ENCODE assay signal across 11 cellular contexts in the genomic region with DNA sequence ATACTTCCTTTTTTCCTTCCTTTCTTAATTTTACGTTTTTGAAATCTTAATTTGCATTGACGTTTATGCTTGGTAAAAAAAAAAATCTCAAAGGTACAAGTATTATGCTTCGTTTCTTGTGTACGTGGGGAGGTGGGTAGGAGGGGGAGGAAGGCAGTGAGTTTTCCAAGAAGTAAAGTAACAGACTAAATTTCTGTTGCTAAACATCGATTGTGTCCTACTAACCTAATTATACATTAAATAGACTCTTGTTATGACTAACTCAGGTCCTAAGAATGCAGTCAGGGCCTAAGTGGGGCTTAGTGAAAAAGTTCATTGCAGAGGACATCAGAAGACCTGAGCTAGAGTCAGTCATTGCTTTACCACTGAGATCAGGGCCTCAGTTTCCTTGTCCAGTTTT. TPM values are rescaled to one million over a fixed set of nuclear protein-coding genes. Genes with fewer than 3 reads are reported as not detected.
A peak's percentile ranks its signal among the peaks of the same experiment; 100 is the strongest.
DNase-seq lines count a peak whose midpoint lies in the region; ATAC-seq and TF ChIP-seq lines count a peak whose summit lies in the region.
"Had no signal": no experiment of that assay in that cellular context is flagged by ENCODE, and none has a peak within 500 bp of the region (broad histone marks: within the 10 kb centered on the region; RNA-seq: fewer than 3 reads in every experiment).

No MANE protein-coding gene starts in this region.

- peaks cover 0 to 15% (median 0%) of the 10 kb centered on the region in 5 donors for H3K36me3 Mint-ChIP-seq in naive thymus-derived CD4-positive, alpha-beta T cell

- peak overlapping the region; percentile 29 to 78 (median 62) for H3K4me3 Mint-ChIP-seq in naive thymus-derived CD4-positive, alpha-beta T cell
- H3K4me3 Mint-ChIP-seq: neural crest cell had no signal

- peaks cover 100% of the 10 kb centered on the region for H3K79me2 ChIP-seq in SK-N-SH (ENCODE audit: insufficient read depth)

- peak overlapping the region; percentile 49; the same call in 1 of the 2 replicates for H3K4me2 ChIP-seq in SK-N-SH

- H3F3A ChIP-seq in SK-N-SH (replicated peaks; ENCODE audit: insufficient read depth): peaks cover 22% of the 10 kb centered on the region

- H3K9me3 ChIP-seq in HEK293 (ENCODE audit: control insufficient read depth, insufficient read depth, low read depth, low read length) (no peaks in the 10 kb centered on the region), SK-N-SH (no peaks in the 10 kb centered on the region), Peyer's patch (no peaks in the 10 kb centered on the region)
- no peaks in the 10 kb centered on the region for H3K9me3 ChIP-seq in naive thymus-derived CD4-positive, alpha-beta T cell (ENCODE audit: control insufficient read depth in 2 of 3, low read length in 3 of 3)

- peaks cover 65 to 91% (median 84%) of the 10 kb centered on the region in 7 donors for H3K4me1 Mint-ChIP-seq in naive thymus-derived CD4-positive, alpha-beta T cell
- H3K4me1 Mint-ChIP-seq: neural crest cell had no signal

- CTCF ChIA-PET in HEK293 (lab: Yijun Ruan, JAX) (no interaction called here), SK-N-SH (lab: Yijun Ruan, JAX) (interaction anchor here (1.6 kb wide), 1 partner anchor 18 kb away, joined by 3 read pairs; the partner anchor contains the start of gene NEK7)
- CTCF ChIA-PET in naive thymus-derived CD4-positive, alpha-beta T cell (lab: Charles Lee): no interaction called here

- TF ChIP-seq POLR2A in Peyer's patch (IDR thresholded peaks at IDR 0.05): no peak

- H3K4me3 ChIP-seq in HEK293 (ENCODE audit: low read depth, low read length) (no peak overlapping the region), SK-N-SH (ENCODE audit: low read depth in 2 of 2, low read length in 1 of 2) (no peak overlapping the region), Peyer's patch (no peak overlapping the region)
- H3K4me3 ChIP-seq in naive thymus-derived CD4-positive, alpha-beta T cell (ENCODE audit: low read length): peak overlapping the region; percentile 16

- ATAC-seq in GM18519 (IDR thresholded peaks at IDR 0.05; ENCODE audit: low FRiP score, unreplicated experiment): peak; percentile 60
- peak; percentile 64 for ATAC-seq in naive thymus-derived CD4-positive, alpha-beta T cell
- ATAC-seq in GM21360 (IDR thresholded peaks at IDR 0.05; ENCODE audit: unreplicated experiment): no peak
- ATAC-seq in HG02571 (IDR thresholded peaks at IDR 0.05; ENCODE audit: unreplicated experiment): no peak

- H3K27ac Mint-ChIP-seq in naive thymus-derived CD4-positive, alpha-beta T cell: peak overlapping the region; percentile 65 to 94 (median 92)

- peaks cover 97% of the 10 kb centered on the region for H4K20me1 ChIP-seq in SK-N-SH (ENCODE audit: insufficient read depth)

- 42% methylated on average over 5 of the region's 5 CpGs for WGBS in SK-N-SH (ENCODE audit: low lambda C conversion rate)

- no peak for DNase-seq in SK-N-SH
- DNase-seq in naive thymus-derived CD4-positive, alpha-beta T cell: peak in 7 of 9 donors; percentile 22 to 42 (median 26)
- no peak for DNase-seq in NK-92 treated with Interleukin-12 subunit alpha and Interleukin-12 subunit beta, amount 100 ng/mL, for 24 hours (lab: John Stamatoyannopoulos, UW)
- DNase-seq in Peyer's patch: no peak
- DNase-seq: activated gamma-delta T cell, KBM-7 had no signal

- H3K9me3 Mint-ChIP-seq in naive thymus-derived CD4-positive, alpha-beta T cell: peaks cover 0 to 5% (median 0%) of the 10 kb centered on the region in 11 donors
- H3K9me3 Mint-ChIP-seq: neural crest cell had no signal

- H3K27me3 Mint-ChIP-seq in naive thymus-derived CD4-positive, alpha-beta T cell: no peaks in the 10 kb centered on the region

- H3K4me1 ChIP-seq in HEK293 (ENCODE audit: control insufficient read depth, insufficient read depth, low read length) (peaks cover 41% of the 10 kb centered on the region), SK-N-SH (ENCODE audit: control insufficient read depth in 1 of 2, insufficient read depth in 2 of 2, low read depth in 1 of 2, low read length in 1 of 2) (peaks cover 18 to 31% of the 10 kb centered on the region in 2 experiments; a peak in 3 of 4 replicates), Peyer's patch (peaks cover 0 to 29% (median 12%) of the 10 kb centered on the region in 4 donors)
- H3K4me1 ChIP-seq in naive thymus-derived CD4-positive, alpha-beta T cell (ENCODE audit: control insufficient read depth in 2 of 2, insufficient read depth in 2 of 2, low read length in 2 of 2): peaks cover 80 to 83% of the 10 kb centered on the region in 2 donors

- TF ChIP-seq EP300 in SK-N-SH (IDR thresholded peaks at IDR 0.05; ENCODE audit: borderline replicate concordance in 1 of 2, low read depth in 1 of 2, low read length in 1 of 2): no peak

- no peaks in the 10 kb centered on the region for H3K27me3 ChIP-seq in SK-N-SH (ENCODE audit: insufficient read depth)
- H3K27me3 ChIP-seq in naive thymus-derived CD4-positive, alpha-beta T cell (ENCODE audit: control insufficient read depth in 2 of 2, insufficient read depth in 2 of 2, low read length in 2 of 2): no peaks in the 10 kb centered on the region
- no peaks in the 10 kb centered on the region for H3K27me3 ChIP-seq in Peyer's patch

- intact Hi-C loops in naive thymus-derived CD4-positive, alpha-beta T cell (cut with micrococcal nuclease): loop anchor here in 1 of 2 donors (2.0 kb wide), 1 partner anchor 15 kb away; no protein-coding TSS in a partner anchor

- H3K27ac ChIP-seq in HEK293 (ENCODE audit: extremely low read depth, low read depth, low read length) (no peak overlapping the region), SK-N-SH (ENCODE audit: low read depth in 2 of 2, low read length in 1 of 2) (peak overlapping the region in 1 of 2 experiments; percentile 63; a peak in 1 of 4 replicates), Peyer's patch (peak overlapping the region in 1 of 4 donors; percentile 22)
- H3K27ac ChIP-seq in naive thymus-derived CD4-positive, alpha-beta T cell (ENCODE audit: low read depth, low read length): peak overlapping the region; percentile 59

- H3K9ac ChIP-seq in SK-N-SH: no peak overlapping the region

- TF ChIP-seq CTCF in HEK293 (tag by site-specific recombination; IDR thresholded peaks at IDR 0.05) (no peak), SK-N-SH (IDR thresholded peaks at IDR 0.05) (no peak), Peyer's patch (IDR thresholded peaks at IDR 0.05) (no peak)

- no peak for TF ChIP-seq RAD21 in SK-N-SH (IDR thresholded peaks at IDR 0.05; ENCODE audit: low read length)

- no peak overlapping the region for H2AFZ ChIP-seq in SK-N-SH (ENCODE audit: low read depth)

- POLR2A ChIA-PET in HEK293 (lab: Yijun Ruan, JAX) (no interaction called here), SK-N-SH (lab: Yijun Ruan, JAX) (interaction anchor here (0.7 kb wide), 1 partner anchor 13 kb away, joined by 3 read pairs; no protein-coding TSS in a partner anchor)
- POLR2A ChIA-PET in naive thymus-derived CD4-positive, alpha-beta T cell (lab: Charles Lee): interaction anchor here (0.6 to 14.5 kb wide), 3 partner anchors 9 to 77 kb away, joined by 3 to 150 read pairs (median 29); partner anchors contain the start of gene NEK7

- H3K9me2 ChIP-seq in SK-N-SH: no peaks in the 10 kb centered on the region

- H3K36me3 ChIP-seq in HEK293 (ENCODE audit: control insufficient read depth in 2 of 2, insufficient read depth in 1 of 2, low read length in 2 of 2) (no peaks in the 10 kb centered on the region), SK-N-SH (replicated peaks in 1 of 2; ENCODE audit: control insufficient read depth in 1 of 2, insufficient read depth in 2 of 2, low read length in 1 of 2) (peaks cover 2 to 3% of the 10 kb centered on the region in 2 experiments), Peyer's patch (no peaks in the 10 kb centered on the region)
- no peaks in the 10 kb centered on the region for H3K36me3 ChIP-seq in naive thymus-derived CD4-positive, alpha-beta T cell (ENCODE audit: control insufficient read depth in 2 of 3, insufficient read depth in 3 of 3, low read length in 3 of 3)

TF ChIP-seq in HEK293, 187 proteins besides CTCF, POLR2A, EP300 and RAD21 (continues in another document):
- TF ChIP-seq ZNF501 (tag by site-specific recombination; IDR thresholded peaks at IDR 0.05): no peak
- peak; percentile 67; the same call in 1 of the 2 replicates for TF ChIP-seq SP7 (tag by site-specific recombination; IDR thresholded peaks at IDR 0.05)
- 0 out of 2 replicates have a peak, but pooled peaks have one; percentile 31 for TF ChIP-seq ZBTB17 (tag by site-specific recombination; IDR thresholded peaks at IDR 0.05)

TF ChIP-seq in SK-N-SH, 30 proteins besides CTCF, POLR2A, EP300 and RAD21 (continues in another document):
- TF ChIP-seq SIN3A (IDR thresholded peaks at IDR 0.05; ENCODE audit: borderline replicate concordance, low read depth, low read length) (no peak), FOXJ3 (CRISPR knock-in tag; IDR thresholded peaks at IDR 0.05) (no peak), SMC3 (IDR thresholded peaks at IDR 0.05; ENCODE audit: low read depth, low read length) (no peak), TAF1 (IDR thresholded peaks at IDR 0.05; ENCODE audit: borderline replicate concordance, low read depth, low read length) (no peak), USF1 (IDR thresholded peaks at IDR 0.05; ENCODE audit: borderline replicate concordance, low read depth) (no peak), MEF2A (IDR thresholded peaks at IDR 0.05; ENCODE audit: borderline replicate concordance, low read depth) (no peak), EZH2phosphoT487 (IDR thresholded peaks at IDR 0.05; ENCODE audit: borderline replicate concordance, low read depth) (no peak), JUND (IDR thresholded peaks at IDR 0.05) (no peak), YY1 (IDR thresholded peaks at IDR 0.05; ENCODE audit: low read depth) (no peak)
- TF ChIP-seq, protein P1, sequence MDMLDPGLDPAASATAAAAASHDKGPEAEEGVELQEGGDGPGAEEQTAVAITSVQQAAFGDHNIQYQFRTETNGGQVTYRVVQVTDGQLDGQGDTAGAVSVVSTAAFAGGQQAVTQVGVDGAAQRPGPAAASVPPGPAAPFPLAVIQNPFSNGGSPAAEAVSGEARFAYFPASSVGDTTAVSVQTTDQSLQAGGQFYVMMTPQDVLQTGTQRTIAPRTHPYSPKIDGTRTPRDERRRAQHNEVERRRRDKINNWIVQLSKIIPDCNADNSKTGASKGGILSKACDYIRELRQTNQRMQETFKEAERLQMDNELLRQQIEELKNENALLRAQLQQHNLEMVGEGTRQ (IDR thresholded peaks at IDR 0.05; ENCODE audit: borderline replicate concordance, low read depth, low read length): no peak

RNA-seq across cellular contexts. Expression of gene NEK7, which starts 17.5 kb away (rescaled TPM):
- 85.8 and 146 TPM in 2 replicates for polyA plus RNA-seq in SK-N-SH (2012; rRNA removed)
- 148 and 159 TPM in 2 replicates for polyA plus RNA-seq in SK-N-SH (2012; cell fraction: cytosol; rRNA removed)
- 72.1 and 172 TPM in 2 replicates for polyA plus RNA-seq in SK-N-SH (2012; cell fraction: nucleus; rRNA removed)
- 10 to 100 TPM; 25.1 to 68.4 (median 61.3) TPM for total RNA-seq in naive thymus-derived CD4-positive, alpha-beta T cell
- polyA plus RNA-seq in naive thymus-derived CD4-positive, alpha-beta T cell: 10 to 100 TPM; 28.8 to 30.4 TPM
- 10 to 100 TPM; 62.3 to 75.1 (median 66.5) TPM for total RNA-seq in Peyer's patch

Comparison
In these comparisons a context has a peak if more than half of its experiments do, and no peak if none do; other contexts are left out.
1. ATAC-seq: peak in GM18519 (single experiment) and naive thymus-derived CD4-positive, alpha-beta T cell (single experiment); none in GM21360 (single experiment) and HG02571 (single experiment).
2. DNase-seq: peak in naive thymus-derived CD4-positive, alpha-beta T cell (7 of 9); none in SK-N-SH (single experiment), NK-92 treated with Interleukin-12 subunit alpha and Interleukin-12 subunit beta, amount 100 ng/mL, for 24 hours (single experiment) and Peyer's patch (0 of 3).